ENCODE assay signal across 10 cellular contexts in the genomic region with DNA sequence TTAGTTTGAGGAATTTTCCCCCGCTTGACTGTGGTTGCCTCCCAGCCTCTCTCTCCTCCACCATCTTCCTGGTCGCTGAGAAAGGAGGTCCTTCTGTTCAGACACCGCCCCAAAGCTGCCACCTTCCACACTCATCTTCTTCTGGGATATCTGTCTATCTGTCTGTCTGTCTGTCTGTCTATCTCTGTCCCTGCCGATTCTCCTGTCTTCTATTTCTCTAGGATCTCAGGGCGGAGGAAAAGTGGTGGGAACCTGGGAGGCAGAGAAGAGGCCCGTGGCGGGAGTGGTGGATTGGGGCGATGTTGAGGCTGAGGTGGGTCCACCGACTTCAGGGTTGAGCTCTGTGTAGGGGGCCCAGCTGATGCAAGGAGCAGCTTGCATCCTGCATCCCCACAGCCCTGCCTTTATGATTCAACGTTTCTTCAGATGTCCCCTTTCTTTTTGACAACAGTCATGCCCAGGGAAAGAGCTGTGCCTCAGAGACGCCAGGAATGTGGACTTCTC.
DNase-seq lines count a peak whose midpoint lies in the region; ATAC-seq and TF ChIP-seq lines count a peak whose summit lies in the region.
"Had no signal": no experiment of that assay in that cellular context is flagged by ENCODE, and none has a peak within 500 bp of the region (broad histone marks: within the 10 kb centered on the region; RNA-seq: fewer than 3 reads in every experiment).

No MANE protein-coding gene starts in this region.

- H3K27ac Mint-ChIP-seq in neural crest cell (ENCODE audit: unreplicated experiment): no peak overlapping the region
- H3K27ac Mint-ChIP-seq in CD8-positive, alpha-beta T cell: no peak overlapping the region

- no peaks in the 10 kb centered on the region for H3K36me3 Mint-ChIP-seq in neural crest cell (ENCODE audit: low read depth)
- no peaks in the 10 kb centered on the region for H3K36me3 Mint-ChIP-seq in CD8-positive, alpha-beta T cell

- peaks cover 48% of the 10 kb centered on the region for H3K4me1 Mint-ChIP-seq in neural crest cell
- peaks cover 27% of the 10 kb centered on the region for H3K4me1 Mint-ChIP-seq in CD8-positive, alpha-beta T cell (ENCODE audit: low read depth)

- H3K9me3 Mint-ChIP-seq in neural crest cell: no peaks in the 10 kb centered on the region
- peaks cover 13% of the 10 kb centered on the region for H3K9me3 Mint-ChIP-seq in CD8-positive, alpha-beta T cell

- H3K27me3 ChIP-seq in CD8-positive, alpha-beta T cell (ENCODE audit: insufficient read depth, low read length): peaks cover 76% of the 10 kb centered on the region

- H3K27me3 Mint-ChIP-seq in neural crest cell (ENCODE audit: low read depth): peaks cover 98% of the 10 kb centered on the region
- H3K27me3 Mint-ChIP-seq in CD8-positive, alpha-beta T cell (ENCODE audit: low read depth): peaks cover 85% of the 10 kb centered on the region

- no peak for ATAC-seq in CD8-positive, alpha-beta T cell
- ATAC-seq in GM21447 (IDR thresholded peaks at IDR 0.05; ENCODE audit: unreplicated experiment): no peak

- H3K9me3 ChIP-seq in CD8-positive, alpha-beta T cell (ENCODE audit: low read length): peaks cover 5% of the 10 kb centered on the region
- H3K9me3 ChIP-seq: colonic mucosa had no signal

- CTCF ChIA-PET in CD8-positive, alpha-beta T cell (lab: Charles Lee): interaction anchor here (0.8 to 1.3 kb wide), 2 partner anchors 18 to 225 kb away, joined by 3 read pairs; no protein-coding TSS in a partner anchor

- no peaks in the 10 kb centered on the region for H3K36me3 ChIP-seq in CD8-positive, alpha-beta T cell (ENCODE audit: insufficient read depth, low read length)
- H3K36me3 ChIP-seq: colonic mucosa had no signal

- H3K4me1 ChIP-seq in CD8-positive, alpha-beta T cell (ENCODE audit: insufficient read depth, low read length): no peaks in the 10 kb centered on the region
- H3K4me1 ChIP-seq: colonic mucosa had no signal

- POLR2A ChIA-PET in CD8-positive, alpha-beta T cell (lab: Charles Lee): no interaction called here

- no peak overlapping the region for H3K27ac ChIP-seq in CD8-positive, alpha-beta T cell (ENCODE audit: low read depth, low read length)
- H3K27ac ChIP-seq: colonic mucosa had no signal

- DNase-seq in SIG-M5 treated with dmso at 0.1 percent for 504 hours (lab: John Stamatoyannopoulos, UW; ENCODE audit: unreplicated experiment) (peak; percentile 30), SIG-M5 (lab: John Stamatoyannopoulos, UW) (no peak), NCI-H748 (lab: John Stamatoyannopoulos, UW; ENCODE audit: unreplicated experiment) (peak; percentile 65), cerebellar cortex (ENCODE audit: low spot score) (peak; percentile 38), neural crest cell (ENCODE audit: low read depth, low spot score) (no peak), NCI-H526 treated with DMSO at 0.1 percent for 48 hours (lab: John Stamatoyannopoulos, UW) (no peak)
- no peak for DNase-seq in CD8-positive, alpha-beta T cell
- DNase-seq: AML-193, colonic mucosa had no signal

- H3K4me3 ChIP-seq in CD8-positive, alpha-beta T cell (ENCODE audit: low read depth, low read length): no peak overlapping the region

- no peak for TF ChIP-seq CTCF in neural crest cell (conservative IDR thresholded peaks at IDR 0.05)
- no peak for TF ChIP-seq CTCF in CD8-positive, alpha-beta T cell (IDR thresholded peaks at IDR 0.05)

- peak overlapping the region; percentile 85 for H3K4me3 Mint-ChIP-seq in neural crest cell
- H3K4me3 Mint-ChIP-seq in CD8-positive, alpha-beta T cell: no peak overlapping the region

- intact Hi-C loops in CD8-positive, alpha-beta T cell (cut with DNase I, micrococcal nuclease): loop anchor here (5.0 to 10.0 kb wide), 5 partner anchors 68 to 388 kb away; no protein-coding TSS in a partner anchor

Comparison
In these comparisons a context has a peak if more than half of its experiments do, and no peak if none do; other contexts are left out.
1. DNase-seq: peak in SIG-M5 treated with dmso at 0.1 percent for 504 hours (single experiment), NCI-H748 (single experiment) and cerebellar cortex (single experiment); none in SIG-M5 (single experiment), neural crest cell (single experiment), CD8-positive, alpha-beta T cell (0 of 7) and NCI-H526 treated with DMSO at 0.1 percent for 48 hours (single experiment).